Comparison of ENCODE assay signal across 16 cellular contexts in the genomic region with DNA sequence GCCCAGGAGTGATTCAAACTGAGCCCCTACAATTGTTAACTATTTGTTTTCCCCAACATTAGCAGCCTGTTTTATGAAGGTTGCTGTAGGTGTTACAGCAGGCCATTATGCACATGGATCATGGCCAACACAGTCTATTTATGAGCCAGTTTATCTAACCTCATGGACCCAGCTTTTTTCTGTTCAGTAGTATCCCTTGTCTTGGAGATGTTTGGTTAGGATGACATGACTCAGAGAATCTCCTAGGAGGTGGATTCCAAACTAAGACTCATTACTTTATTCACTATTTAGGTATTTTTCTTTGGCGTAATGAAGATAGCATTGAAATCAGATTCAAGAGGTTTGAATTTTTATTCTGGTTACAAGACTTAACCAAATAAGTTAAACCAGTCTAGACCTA.
DNase-seq lines count a peak whose midpoint lies in the region; ATAC-seq and TF ChIP-seq lines count a peak whose summit lies in the region.
"Had no signal": no experiment of that assay in that cellular context is flagged by ENCODE, and none has a peak within 500 bp of the region (broad histone marks: within the 10 kb centered on the region; RNA-seq: fewer than 3 reads in every experiment).

No MANE protein-coding gene starts in this region.

- no peak overlapping the region for H3K27ac ChIP-seq in IMR-90 (ENCODE audit: insufficient read depth, low read length)
- H3K27ac ChIP-seq: heart left ventricle, testis had no signal

- no peak overlapping the region for H3K27ac Mint-ChIP-seq in effector memory CD8-positive, alpha-beta T cell
- H3K27ac Mint-ChIP-seq: progenitor cell of endocrine pancreas; T-helper 1 cell treated with Interleukin-12 subunit alpha and Interleukin-12 subunit beta and Interleukin-4 antibody, amounts not matched to agents 30 μg/mL and 1 μg/mL, for 36 hours had no signal

- no peak overlapping the region for H2BK15ac ChIP-seq in IMR-90 (ENCODE audit: low read depth, low read length)

- no peaks in the 10 kb centered on the region for H4K20me1 ChIP-seq in IMR-90 (ENCODE audit: insufficient read depth, low read length)

- H2BK120ac ChIP-seq in IMR-90 (ENCODE audit: low read depth, low read length) = peak overlapping the region; percentile 89

- H3K14ac ChIP-seq in IMR-90 (replicated peaks; ENCODE audit: low read depth, low read length) = no peak overlapping the region

- H3K18ac ChIP-seq in IMR-90 (ENCODE audit: low read depth, low read length) = peak overlapping the region; percentile 63; the same call in 1 of the 2 replicates

- no peak overlapping the region for H3K9ac ChIP-seq in IMR-90 (ENCODE audit: low read depth, low read length)

- no peak overlapping the region for H3K56ac ChIP-seq in IMR-90 (ENCODE audit: extremely low read depth, insufficient read depth, low read length)

- peaks cover 18 to 29% of the 10 kb centered on the region in 2 donors for H3K27me3 Mint-ChIP-seq in effector memory CD8-positive, alpha-beta T cell

- H4K8ac ChIP-seq in IMR-90 (ENCODE audit: low read depth in 2 of 2, low read length in 2 of 2) = peak overlapping the region; percentile 79 to 86; a peak in 3 of 4 replicates

- no peak overlapping the region for H3K4me3 Mint-ChIP-seq in effector memory CD8-positive, alpha-beta T cell
- H3K4me3 Mint-ChIP-seq: T-helper 1 cell treated with Interleukin-12 subunit alpha and Interleukin-12 subunit beta and Interleukin-4 antibody, amounts not matched to agents 30 μg/mL and 1 μg/mL, for 36 hours had no signal

- peaks cover 6% of the 10 kb centered on the region for H3K9me1 ChIP-seq in IMR-90 (ENCODE audit: insufficient read depth, low read length)

- in situ Hi-C loops in IMR-90 (cut with MboI; ENCODE audit: low sequenced_read_pairs) (no loop called here), KBM-7 (cut with MboI; ENCODE audit: low pct_unique_long_range_greater_than_20kb, low sequenced_read_pairs) (no loop called here)

- peak overlapping the region; percentile 90; the same call in 1 of the 2 replicates for H3K23ac ChIP-seq in IMR-90 (ENCODE audit: low read depth, low read length)

- H3K4ac ChIP-seq in IMR-90 (ENCODE audit: low read depth, low read length) = no peak overlapping the region

- H4K5ac ChIP-seq in IMR-90 (ENCODE audit: low read depth, low read length) = no peak overlapping the region; the same call in 1 of the 2 replicates

- no peak overlapping the region for H2AFZ ChIP-seq in IMR-90 (replicated peaks; ENCODE audit: low read length, poor library complexity)

- POLR2A ChIA-PET in IMR-90 (lab: Charles Lee; ENCODE audit: unreplicated experiment) = no interaction called here

- no TSS peak for BruUV-seq in IMR-90 (replicated peaks; lab: Mats Ljungman, UMichigan)

- no peak overlapping the region for H2AK5ac ChIP-seq in IMR-90 (ENCODE audit: low read depth, low read length)

- intact Hi-C loops in IMR-90 (cut with micrococcal nuclease) = loop anchor here (2.0 kb wide), 1 partner anchor 118 kb away; no protein-coding TSS in a partner anchor

- no peaks in the 10 kb centered on the region for H3K79me1 ChIP-seq in IMR-90 (ENCODE audit: low read depth in 1 of 2, low read length in 2 of 2)

- TF ChIP-seq POLR2A in IMR-90 (IDR thresholded peaks at IDR 0.05; ENCODE audit: low read depth, low read length) = no peak

- H4K91ac ChIP-seq in IMR-90 (ENCODE audit: insufficient read depth, low read depth, low read length) = no peak overlapping the region

- H3K4me1 ChIP-seq in IMR-90 (ENCODE audit: control insufficient read depth, insufficient read depth, low read length) = peaks cover 8% of the 10 kb centered on the region
- H3K4me1 ChIP-seq: heart left ventricle, testis had no signal

- no peak overlapping the region; the same call in 1 of the 2 replicates for H2BK20ac ChIP-seq in IMR-90 (ENCODE audit: low read depth, low read length)

- dilution Hi-C loops in IMR-90 (cut with HindIII; ENCODE audit: low sequenced_read_pairs, unreplicated experiment) = no loop called here

- no peaks in the 10 kb centered on the region for H3K27me3 ChIP-seq in IMR-90 (ENCODE audit: control insufficient read depth, insufficient read depth, low read length)
- H3K27me3 ChIP-seq: BE2C, testis had no signal

- no peak for TF ChIP-seq CTCF in IMR-90 (conservative IDR thresholded peaks at IDR 0.05; ENCODE audit: low read depth, low read length)

- TF ChIP-seq RAD21 in IMR-90 (IDR thresholded peaks at IDR 0.05; ENCODE audit: low read length) = no peak

- peak overlapping the region; percentile 99 for H2BK5ac ChIP-seq in IMR-90 (ENCODE audit: low read depth, low read length, poor library complexity, severe bottlenecking)

- DNase-seq in AG08395 (ENCODE audit: low spot score) = peak; percentile 82
- DNase-seq in IMR-90 = peak; percentile 96
- peak; percentile 74 for DNase-seq in astrocyte of the hippocampus (ENCODE audit: low read depth, low spot score)
- peak; percentile 70 for DNase-seq in hepatic stellate cell (ENCODE audit: low spot score)
- no peak for DNase-seq in KBM-7
- no peak for DNase-seq in effector memory CD8-positive, alpha-beta T cell
- DNase-seq in anterior cingulate cortex (lab: John Stamatoyannopoulos, UW) = no peak
- DNase-seq: activated T-cell treated with anti-CD3 and anti-CD28 coated beads, Interleukin-2, amount 50 U/mL, for 48 hours; BE2C; DND-41; heart left ventricle; NCI-H1105 treated with DMSO at 0.1 percent for 48 hours; testis had no signal

- H3K4me3 ChIP-seq in IMR-90 (ENCODE audit: insufficient read depth, low read depth, low read length) = no peak overlapping the region
- H3K4me3 ChIP-seq: heart left ventricle, testis had no signal

- no peak overlapping the region for H2AK9ac ChIP-seq in IMR-90 (replicated peaks; ENCODE audit: low read depth, low read length, poor library complexity)

- H3K9me3 ChIP-seq in IMR-90 (ENCODE audit: control insufficient read depth, insufficient read depth, low read length) = no peaks in the 10 kb centered on the region
- H3K9me3 ChIP-seq: BE2C, heart left ventricle, testis had no signal

- no CpG with 5 or more reads among the region's 1 CpG for WGBS in IMR-90 (ENCODE audit: extremely low coverage in 2 of 2, insufficient read length in 1 of 2), 2 experiments

- CTCF ChIA-PET in IMR-90 (lab: Yijun Ruan, JAX) = no interaction called here

- no peaks in the 10 kb centered on the region for H3K4me1 Mint-ChIP-seq in effector memory CD8-positive, alpha-beta T cell (ENCODE audit: low read depth in 2 of 2)

- no peaks in the 10 kb centered on the region for H3K36me3 Mint-ChIP-seq in effector memory CD8-positive, alpha-beta T cell (ENCODE audit: insufficient read depth)

- no peaks in the 10 kb centered on the region for H3K9me3 Mint-ChIP-seq in effector memory CD8-positive, alpha-beta T cell
- H3K9me3 Mint-ChIP-seq: T-helper 1 cell treated with Interleukin-12 subunit alpha and Interleukin-12 subunit beta and Interleukin-4 antibody, amounts not matched to agents 30 μg/mL and 1 μg/mL, for 36 hours had no signal

- no peaks in the 10 kb centered on the region for H3K36me3 ChIP-seq in IMR-90 (ENCODE audit: control insufficient read depth, insufficient read depth, low read length)
- H3K36me3 ChIP-seq: BE2C, heart left ventricle had no signal

- H3K4me2 ChIP-seq in IMR-90 (ENCODE audit: low read depth, low read length) = peak overlapping the region; percentile 42; the same call in 1 of the 2 replicates

- peak; percentile 89 for ATAC-seq in IMR-90 (ENCODE audit: low read depth)
- no peak for ATAC-seq in effector memory CD8-positive, alpha-beta T cell (replicated peaks)
- no peak for ATAC-seq in HG03432 (IDR thresholded peaks at IDR 0.05; ENCODE audit: unreplicated experiment)
- ATAC-seq: heart left ventricle had no signal

TF ChIP-seq in IMR-90, 13 proteins besides CTCF, POLR2A, EP300 and RAD21:
- peak; percentile 56 for TF ChIP-seq FOS (IDR thresholded peaks at IDR 0.05; ENCODE audit: low read depth, low read length)
- TF ChIP-seq RCOR1 (IDR thresholded peaks at IDR 0.05; ENCODE audit: insufficient replicate concordance, low read length) = no peak

Comparison
In these comparisons a context has a peak if more than half of its experiments do, and no peak if none do; other contexts are left out.
1. DNase-seq: peak in AG08395 (single experiment), IMR-90 (single experiment), astrocyte of the hippocampus (single experiment) and hepatic stellate cell (single experiment); none in KBM-7 (single experiment), effector memory CD8-positive, alpha-beta T cell (0 of 3) and anterior cingulate cortex (0 of 58).